ENCODE assay signal across 1 cellular context in genomic region chr6:42942444-42942843, GRCh38.
TF ChIP-seq lines count a peak whose summit lies in the region.

No MANE protein-coding gene starts in this region.

TF ChIP-seq in HepG2, 621 proteins besides CTCF, POLR2A, EP300 and RAD21 (continued from another document and continues in another):
- TF ChIP-seq THYN1 (CRISPR knock-in tag; IDR thresholded peaks at IDR 0.05; ENCODE audit: borderline replicate concordance, low read depth) (no peak), ZMYM4 (CRISPR knock-in tag; IDR thresholded peaks at IDR 0.05) (no peak), PLRG1 (conservative IDR thresholded peaks at IDR 0.05) (no peak), ISX (CRISPR knock-in tag; conservative IDR thresholded peaks at IDR 0.05) (no peak), ZNF580 (CRISPR knock-in tag; IDR thresholded peaks at IDR 0.05; ENCODE audit: borderline replicate concordance, low read depth) (peak; percentile 29; the same call in 1 of the 2 replicates), ESRRA (CRISPR knock-in tag; IDR thresholded peaks at IDR 0.05; ENCODE audit: low read depth) (no peak), GPBP1L1 (CRISPR knock-in tag; IDR thresholded peaks at IDR 0.05) (no peak), ELF4 (CRISPR knock-in tag; IDR thresholded peaks at IDR 0.05; ENCODE audit: borderline replicate concordance) (no peak), ZFAT (CRISPR knock-in tag; conservative IDR thresholded peaks at IDR 0.05) (no peak), ATF2 (CRISPR knock-in tag; IDR thresholded peaks at IDR 0.05) (no peak), ARID3A (IDR thresholded peaks at IDR 0.05; ENCODE audit: low read depth, low read length) (no peak), RBFOX2 (IDR thresholded peaks at IDR 0.05; ENCODE audit: low read depth, low read length) (no peak), PBX2 (CRISPR knock-in tag; IDR thresholded peaks at IDR 0.05) (no peak), RARA (CRISPR knock-in tag; IDR thresholded peaks at IDR 0.05) (no peak), ZNF552 (CRISPR knock-in tag; IDR thresholded peaks at IDR 0.05; ENCODE audit: borderline replicate concordance) (no peak), ZNF281 (CRISPR knock-in tag; IDR thresholded peaks at IDR 0.05; ENCODE audit: borderline replicate concordance) (no peak), MYPOP (CRISPR knock-in tag; IDR thresholded peaks at IDR 0.05) (no peak), ZNF704 (CRISPR knock-in tag; IDR thresholded peaks at IDR 0.05; ENCODE audit: borderline replicate concordance) (no peak), RXRB (CRISPR knock-in tag; IDR thresholded peaks at IDR 0.05; ENCODE audit: borderline replicate concordance) (peak; percentile 58; the same call in 1 of the 2 replicates), RERE (CRISPR knock-in tag; IDR thresholded peaks at IDR 0.05; ENCODE audit: low read depth) (no peak), HDAC2 (CRISPR knock-in tag; IDR thresholded peaks at IDR 0.05) (0 out of 2 replicates have a peak, but pooled peaks have one; percentile 16), DDIT3 (CRISPR knock-in tag; IDR thresholded peaks at IDR 0.05) (no peak), SMAD1 (CRISPR knock-in tag; IDR thresholded peaks at IDR 0.05; ENCODE audit: borderline replicate concordance, low read depth) (no peak), ZNF501 (CRISPR knock-in tag; IDR thresholded peaks at IDR 0.05) (peak; percentile 31; the same call in 1 of the 2 replicates), E2F2 (CRISPR knock-in tag; IDR thresholded peaks at IDR 0.05; ENCODE audit: borderline replicate concordance) (no peak), SRSF4 (IDR thresholded peaks at IDR 0.05; ENCODE audit: low read depth, low read length, poor library complexity, severe bottlenecking) (no peak), ZNF513 (CRISPR knock-in tag; conservative IDR thresholded peaks at IDR 0.05) (no peak), ATF3 (CRISPR knock-in tag; IDR thresholded peaks at IDR 0.05) (no peak), ZNF556 (CRISPR knock-in tag; IDR thresholded peaks at IDR 0.05; ENCODE audit: borderline replicate concordance) (no peak), KLF16 (CRISPR knock-in tag; IDR thresholded peaks at IDR 0.05) (no peak), REXO4 (CRISPR knock-in tag; IDR thresholded peaks at IDR 0.05; ENCODE audit: borderline replicate concordance) (no peak), RBAK (CRISPR knock-in tag; IDR thresholded peaks at IDR 0.05) (no peak), ZNF121 (CRISPR knock-in tag; IDR thresholded peaks at IDR 0.05) (no peak), ZNF549 (CRISPR knock-in tag; IDR thresholded peaks at IDR 0.05) (no peak), ZNF850 (CRISPR knock-in tag; conservative IDR thresholded peaks at IDR 0.05) (no peak)
